Comparison of ENCODE assay signal across 1 cellular context in the genomic region with DNA sequence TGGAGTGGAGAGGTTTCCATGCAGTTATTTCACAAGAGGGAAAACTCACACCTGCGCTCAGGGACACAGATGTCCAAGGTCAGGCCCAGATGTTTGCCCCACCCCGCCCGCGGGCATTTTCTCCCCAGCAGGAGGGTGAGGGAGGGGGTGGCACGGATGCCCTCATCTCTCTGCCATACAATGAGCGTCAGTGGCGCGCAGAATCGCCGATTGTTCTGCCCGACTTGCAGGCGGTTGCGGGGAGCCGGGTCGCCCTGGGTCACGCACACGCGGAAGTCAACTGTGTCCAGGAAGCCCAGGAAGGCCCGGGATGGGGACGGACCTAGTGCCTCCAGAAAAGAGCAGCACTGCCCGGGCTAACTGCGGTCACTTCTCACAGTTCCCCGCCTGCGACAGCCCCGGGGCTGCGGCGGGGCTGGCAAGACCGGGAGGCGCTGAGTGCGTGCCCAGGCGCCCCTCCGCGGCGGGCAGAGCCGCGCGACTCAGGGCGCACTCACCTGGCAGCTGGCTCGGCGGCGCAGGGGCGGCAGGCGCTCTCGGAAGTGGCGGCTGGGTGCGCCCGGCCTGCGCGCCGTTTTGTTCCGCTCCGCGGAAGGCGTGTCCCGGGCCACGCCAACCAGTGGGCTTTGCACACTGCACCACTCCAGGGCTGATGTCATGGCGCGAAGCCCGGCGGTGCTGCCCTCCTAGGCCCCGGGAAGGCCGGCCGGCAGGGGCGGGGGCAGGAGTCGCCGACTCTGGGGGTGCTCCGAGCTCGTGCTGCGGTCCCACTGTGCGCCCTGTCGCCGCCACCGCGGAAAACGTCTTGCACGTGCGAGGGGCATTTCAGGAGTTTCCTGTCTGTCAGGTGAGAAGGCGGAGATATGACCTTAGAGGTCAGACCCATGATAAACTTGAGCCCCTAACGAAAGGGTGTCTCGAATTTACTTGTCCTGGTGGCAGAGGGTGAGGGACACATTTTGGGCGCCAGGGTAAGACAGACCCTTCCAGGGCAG.
TF ChIP-seq lines count a peak whose summit lies in the region.

Gene CSRP1, minus strand, starts transcription at position 551 of the 995 bp plus-strand sequence. CDS start 10,820 bp downstream, outside the sequence.

TF ChIP-seq in K562, 482 proteins besides CTCF, POLR2A, EP300 and RAD21 (continued from another document and continues in another):
- TF ChIP-seq NR2C1 (IDR thresholded peaks at IDR 0.05) = no peak
- peak; percentile 37; the same call in 1 of the 2 replicates for TF ChIP-seq NR2C1 (tag; IDR thresholded peaks at IDR 0.05)
- no peak for TF ChIP-seq ZC3H8 (IDR thresholded peaks at IDR 0.05)
- peak; percentile 70 for TF ChIP-seq MAX (CRISPR knock-in tag; IDR thresholded peaks at IDR 0.05)
- peak; percentile 41; the same call in 1 of the 2 replicates for TF ChIP-seq SIN3B (IDR thresholded peaks at IDR 0.05; ENCODE audit: low read depth)
- TF ChIP-seq NONO (IDR thresholded peaks at IDR 0.05; ENCODE audit: low read depth in 2 of 2, low read length in 1 of 2) = peak in 1 of 2 experiments; percentile 73; a peak in 1 of 4 replicates
- TF ChIP-seq ATF6 (CRISPR knock-in tag; IDR thresholded peaks at IDR 0.05) = no peak
- no peak for TF ChIP-seq KDM1A (IDR thresholded peaks at IDR 0.05)
- TF ChIP-seq COPS2 (conservative IDR thresholded peaks at IDR 0.05) = no peak
- TF ChIP-seq PHB (CRISPR knock-in tag; IDR thresholded peaks at IDR 0.05) = no peak
- 0 out of 2 replicates have a peak, but pooled peaks have one; percentile 33 for TF ChIP-seq ZNF24 (IDR thresholded peaks at IDR 0.05)
- TF ChIP-seq ELF1 (tag; IDR thresholded peaks at IDR 0.05) = peak; percentile 66
- peak in 1 of 2 experiments; percentile 56; a peak in 1 of 4 replicates for TF ChIP-seq ZNF639 (CRISPR knock-in tag; conservative IDR thresholded peaks at IDR 0.05 in 1 of 2, IDR thresholded peaks at IDR 0.05 in 1 of 2)
- TF ChIP-seq HMG20A (CRISPR knock-in tag; conservative IDR thresholded peaks at IDR 0.05) = no peak
- peak; percentile 80 for TF ChIP-seq SMAD4 (CRISPR knock-in tag; conservative IDR thresholded peaks at IDR 0.05)
- peak; percentile 82 for TF ChIP-seq ATF2 (CRISPR knock-in tag; IDR thresholded peaks at IDR 0.05)
- TF ChIP-seq, protein P1, sequence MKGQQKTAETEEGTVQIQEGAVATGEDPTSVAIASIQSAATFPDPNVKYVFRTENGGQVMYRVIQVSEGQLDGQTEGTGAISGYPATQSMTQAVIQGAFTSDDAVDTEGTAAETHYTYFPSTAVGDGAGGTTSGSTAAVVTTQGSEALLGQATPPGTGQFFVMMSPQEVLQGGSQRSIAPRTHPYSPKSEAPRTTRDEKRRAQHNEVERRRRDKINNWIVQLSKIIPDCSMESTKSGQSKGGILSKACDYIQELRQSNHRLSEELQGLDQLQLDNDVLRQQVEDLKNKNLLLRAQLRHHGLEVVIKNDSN (CRISPR knock-in tag; IDR thresholded peaks at IDR 0.05) = no peak
- 0 out of 2 replicates have a peak, but pooled peaks have one; percentile 70 for TF ChIP-seq HDAC8 (tag; IDR thresholded peaks at IDR 0.05)
- TF ChIP-seq, protein P2, sequence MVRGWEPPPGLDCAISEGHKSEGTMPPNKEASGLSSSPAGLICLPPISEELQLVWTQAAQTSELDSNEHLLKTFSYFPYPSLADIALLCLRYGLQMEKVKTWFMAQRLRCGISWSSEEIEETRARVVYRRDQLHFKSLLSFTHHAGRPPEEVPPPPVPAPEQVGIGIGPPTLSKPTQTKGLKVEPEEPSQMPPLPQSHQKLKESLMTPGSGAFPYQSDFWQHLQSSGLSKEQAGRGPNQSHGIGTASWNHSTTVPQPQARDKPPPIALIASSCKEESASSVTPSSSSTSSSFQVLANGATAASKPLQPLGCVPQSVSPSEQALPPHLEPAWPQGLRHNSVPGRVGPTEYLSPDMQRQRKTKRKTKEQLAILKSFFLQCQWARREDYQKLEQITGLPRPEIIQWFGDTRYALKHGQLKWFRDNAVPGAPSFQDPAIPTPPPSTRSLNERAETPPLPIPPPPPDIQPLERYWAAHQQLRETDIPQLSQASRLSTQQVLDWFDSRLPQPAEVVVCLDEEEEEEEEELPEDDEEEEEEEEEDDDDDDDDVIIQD (CRISPR knock-in tag; IDR thresholded peaks at IDR 0.05) = no peak
- TF ChIP-seq, protein P3, sequence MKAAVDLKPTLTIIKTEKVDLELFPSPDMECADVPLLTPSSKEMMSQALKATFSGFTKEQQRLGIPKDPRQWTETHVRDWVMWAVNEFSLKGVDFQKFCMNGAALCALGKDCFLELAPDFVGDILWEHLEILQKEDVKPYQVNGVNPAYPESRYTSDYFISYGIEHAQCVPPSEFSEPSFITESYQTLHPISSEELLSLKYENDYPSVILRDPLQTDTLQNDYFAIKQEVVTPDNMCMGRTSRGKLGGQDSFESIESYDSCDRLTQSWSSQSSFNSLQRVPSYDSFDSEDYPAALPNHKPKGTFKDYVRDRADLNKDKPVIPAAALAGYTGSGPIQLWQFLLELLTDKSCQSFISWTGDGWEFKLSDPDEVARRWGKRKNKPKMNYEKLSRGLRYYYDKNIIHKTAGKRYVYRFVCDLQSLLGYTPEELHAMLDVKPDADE (conservative IDR thresholded peaks at IDR 0.05; ENCODE audit: control insufficient read depth, low read depth, low read length) = 0 out of 2 replicates have a peak, but pooled peaks have one; percentile 27
- no peak for TF ChIP-seq MYNN (IDR thresholded peaks at IDR 0.05)
- no peak for TF ChIP-seq MYNN (CRISPR knock-in tag; IDR thresholded peaks at IDR 0.05)
- no peak for TF ChIP-seq ID3 (CRISPR knock-in tag; IDR thresholded peaks at IDR 0.05)
- no peak for TF ChIP-seq ID3 (tag; IDR thresholded peaks at IDR 0.05)
- 0 out of 2 replicates have a peak, but pooled peaks have one; percentile 31 for TF ChIP-seq SUPT5H (IDR thresholded peaks at IDR 0.05)
- peak; percentile 73; the same call in 1 of the 2 replicates for TF ChIP-seq PHF8 (IDR thresholded peaks at IDR 0.05; ENCODE audit: borderline replicate concordance, low read length)
- TF ChIP-seq FOSL1 (tag; conservative IDR thresholded peaks at IDR 0.05) = 0 out of 2 replicates have a peak, but pooled peaks have one; percentile 27
- no peak for TF ChIP-seq WHSC1 (IDR thresholded peaks at IDR 0.05; ENCODE audit: low read length)
- TF ChIP-seq RERE (CRISPR knock-in tag; IDR thresholded peaks at IDR 0.05; ENCODE audit: borderline replicate concordance) = no peak; the same call in 1 of the 2 replicates
- TF ChIP-seq ATF7 (IDR thresholded peaks at IDR 0.05) = peak; percentile 91
- TF ChIP-seq SAFB (IDR thresholded peaks at IDR 0.05; ENCODE audit: borderline replicate concordance, low read depth, low read length) = peak; percentile 46; the same call in 1 of the 2 replicates
- TF ChIP-seq KLF6 (CRISPR knock-in tag; IDR thresholded peaks at IDR 0.05; ENCODE audit: borderline replicate concordance) = 0 out of 2 replicates have a peak, but pooled peaks have one; percentile 46
- TF ChIP-seq ZMIZ1 (IDR thresholded peaks at IDR 0.05; ENCODE audit: low read depth in 2 of 2, low read length in 2 of 2) = no peak
- no peak for TF ChIP-seq PYGO2 (tag; IDR thresholded peaks at IDR 0.05)
- TF ChIP-seq THRAP3 (IDR thresholded peaks at IDR 0.05; ENCODE audit: borderline replicate concordance) = no peak
- no peak for TF ChIP-seq ZNF41 (CRISPR knock-in tag; conservative IDR thresholded peaks at IDR 0.05)
- no peak for TF ChIP-seq KLF10 (CRISPR knock-in tag; IDR thresholded peaks at IDR 0.05)
- TF ChIP-seq ZNF589 (CRISPR knock-in tag; IDR thresholded peaks at IDR 0.05; ENCODE audit: low read depth) = peak; percentile 80; the same call in 1 of the 2 replicates
